ENCODE assay signal across 1 cellular context in genomic region chrX:86016189-86016588, GRCh38.
TF ChIP-seq lines count a peak whose summit lies in the region.

No MANE protein-coding gene starts in this region.

TF ChIP-seq in WTC11, 78 proteins besides CTCF, POLR2A, EP300 and RAD21 (continued from another document):
- TF ChIP-seq PREB (CRISPR knock-in tag; IDR thresholded peaks at IDR 0.05; ENCODE audit: borderline replicate concordance) = no peak
- no peak for TF ChIP-seq ZBTB43 (CRISPR knock-in tag; IDR thresholded peaks at IDR 0.05)
- no peak for TF ChIP-seq NFE2L1 (CRISPR knock-in tag; IDR thresholded peaks at IDR 0.05)
- TF ChIP-seq E2F1 (CRISPR knock-in tag; IDR thresholded peaks at IDR 0.05) = no peak
